In genomic region chr15:90929709-90930019, GRCh38 we compare ENCODE assay signal across 8 cellular contexts. TPM values are rescaled to one million over a fixed set of nuclear protein-coding genes. Genes with fewer than 3 reads are reported as not detected.
A peak's percentile ranks its signal among the peaks of the same experiment; 100 is the strongest.
DNase-seq lines count a peak whose midpoint lies in the region; ATAC-seq and TF ChIP-seq lines count a peak whose summit lies in the region.

No MANE protein-coding gene starts in this region.

- H3K4me1 ChIP-seq in SK-N-SH (ENCODE audit: control insufficient read depth in 1 of 2, insufficient read depth in 2 of 2, low read depth in 1 of 2, low read length in 1 of 2) (peaks cover 6 to 30% of the 10 kb centered on the region in 2 experiments; a peak in 2 of 4 replicates), foreskin keratinocyte (peaks cover 3% of the 10 kb centered on the region), stomach smooth muscle (ENCODE audit: control insufficient read depth, insufficient read depth, low read length) (peaks cover 34% of the 10 kb centered on the region)

- TF ChIP-seq RAD21 in SK-N-SH (IDR thresholded peaks at IDR 0.05; ENCODE audit: low read length) = no peak

- POLR2A ChIA-PET in SK-N-SH (lab: Yijun Ruan, JAX) = interaction anchor here (0.6 to 0.7 kb wide), 3 partner anchors 12 to 744 kb away, joined by 3 to 5 read pairs (median 3); no protein-coding TSS in a partner anchor
- POLR2A ChIA-PET in activated CD4-positive, alpha-beta memory T cell treated with anti-CD3 and anti-CD28 coated beads for 36 hours (lab: Charles Lee) = interaction anchor here (0.6 to 7.7 kb wide), 6 partner anchors 25 to 564 kb away, joined by 3 to 82 read pairs (median 4); partner anchors contain the start of genes BLM, MAN2A2 and RCCD1

- no peak for TF ChIP-seq CTCF in SK-N-SH (IDR thresholded peaks at IDR 0.05)
- no peak for TF ChIP-seq CTCF in foreskin keratinocyte (conservative IDR thresholded peaks at IDR 0.05)
- no peak for TF ChIP-seq CTCF in mesothelial cell of epicardium (IDR thresholded peaks at IDR 0.05; ENCODE audit: unreplicated experiment)

- intact Hi-C loops in activated CD4-positive, alpha-beta memory T cell treated with anti-CD3 and anti-CD28 coated beads for 36 hours (cut with micrococcal nuclease) = loop anchor here (1.0 to 10.0 kb wide), 9 partner anchors 57 to 1035 kb away; partner anchors contain the start of genes AP3S2, CIB1, GDPGP1 and IQGAP1

- peaks cover 34% of the 10 kb centered on the region for H3K4me1 Mint-ChIP-seq in activated CD4-positive, alpha-beta memory T cell treated with anti-CD3 and anti-CD28 coated beads for 36 hours (ENCODE audit: low read depth)
- H3K4me1 Mint-ChIP-seq in mesothelial cell of epicardium = peaks cover 14% of the 10 kb centered on the region

- peaks cover 22% of the 10 kb centered on the region for H3F3A ChIP-seq in SK-N-SH (replicated peaks; ENCODE audit: insufficient read depth)

- H3K9ac ChIP-seq in SK-N-SH (peak overlapping the region; percentile 48), stomach smooth muscle (ENCODE audit: low read length in 2 of 2) (peak overlapping the region; percentile 84 to 86)

- peak overlapping the region; percentile 97 for H3K4me2 ChIP-seq in SK-N-SH

- H3K27ac Mint-ChIP-seq in activated CD4-positive, alpha-beta memory T cell treated with anti-CD3 and anti-CD28 coated beads for 36 hours = peak overlapping the region; percentile 100
- no peak overlapping the region for H3K27ac Mint-ChIP-seq in mesothelial cell of epicardium

- no peaks in the 10 kb centered on the region for H3K9me3 Mint-ChIP-seq in activated CD4-positive, alpha-beta memory T cell treated with anti-CD3 and anti-CD28 coated beads for 36 hours
- H3K9me3 Mint-ChIP-seq in mesothelial cell of epicardium = no peaks in the 10 kb centered on the region

- H3K27me3 ChIP-seq in SK-N-SH (ENCODE audit: insufficient read depth) = no peaks in the 10 kb centered on the region
- H3K27me3 ChIP-seq in foreskin keratinocyte = no peaks in the 10 kb centered on the region
- no peaks in the 10 kb centered on the region for H3K27me3 ChIP-seq in stomach smooth muscle (ENCODE audit: control insufficient read depth in 1 of 2, insufficient read depth in 2 of 2, low read length in 2 of 2)

- CTCF ChIA-PET in SK-N-SH (lab: Yijun Ruan, JAX) = interaction anchor here (1.0 to 11.5 kb wide), 7 partner anchors 15 to 104 kb away, joined by 3 to 142 read pairs (median 93); partner anchors contain the start of genes MAN2A2 and RCCD1
- CTCF ChIA-PET in activated CD4-positive, alpha-beta memory T cell treated with anti-CD3 and anti-CD28 coated beads for 36 hours (lab: Charles Lee) = interaction anchor here (0.6 to 9.4 kb wide), 12 partner anchors 25 to 701 kb away, joined by 3 to 231 read pairs (median 4); partner anchors contain the start of genes FES, MAN2A2 and RCCD1

- H3K36me3 ChIP-seq in SK-N-SH (replicated peaks in 1 of 2; ENCODE audit: control insufficient read depth in 1 of 2, insufficient read depth in 2 of 2, low read length in 1 of 2) (no peaks in the 10 kb centered on the region), stomach smooth muscle (ENCODE audit: control insufficient read depth in 2 of 2, insufficient read depth in 2 of 2, low read length in 2 of 2) (no peaks in the 10 kb centered on the region)

- ATAC-seq in SK-N-SH treated with all-trans-retinoic acid at 6 μM for 48 hours (no peak), foreskin keratinocyte (no peak), HG03135 (IDR thresholded peaks at IDR 0.05; ENCODE audit: unreplicated experiment) (no peak)

- H3K27ac ChIP-seq in SK-N-SH (ENCODE audit: low read depth in 2 of 2, low read length in 1 of 2) = peak overlapping the region; percentile 52 to 91
- peak overlapping the region; percentile 48 for H3K27ac ChIP-seq in foreskin keratinocyte
- H3K27ac ChIP-seq in stomach smooth muscle (ENCODE audit: low read length) = peak overlapping the region; percentile 78

- peaks cover 4% of the 10 kb centered on the region for H3K36me3 Mint-ChIP-seq in activated CD4-positive, alpha-beta memory T cell treated with anti-CD3 and anti-CD28 coated beads for 36 hours
- no peaks in the 10 kb centered on the region for H3K36me3 Mint-ChIP-seq in mesothelial cell of epicardium

- 11% methylated on average over 9 of the region's 9 CpGs for WGBS in SK-N-SH (ENCODE audit: low lambda C conversion rate)

- no peaks in the 10 kb centered on the region for H4K20me1 ChIP-seq in SK-N-SH (ENCODE audit: insufficient read depth)

- H3K9me3 ChIP-seq in SK-N-SH = no peaks in the 10 kb centered on the region
- H3K9me3 ChIP-seq in stomach smooth muscle (ENCODE audit: control insufficient read depth in 2 of 2, low read length in 2 of 2) = no peaks in the 10 kb centered on the region

- H3K4me3 Mint-ChIP-seq in activated CD4-positive, alpha-beta memory T cell treated with anti-CD3 and anti-CD28 coated beads for 36 hours = peak overlapping the region; percentile 99
- H3K4me3 Mint-ChIP-seq in mesothelial cell of epicardium = no peak overlapping the region

- H2AFZ ChIP-seq in SK-N-SH (ENCODE audit: low read depth) = peak overlapping the region; percentile 98

- DNase-seq in SK-N-SH = no peak
- DNase-seq in activated CD4-positive, alpha-beta memory T cell treated with anti-CD3 and anti-CD28 coated beads for 36 hours = no peak
- DNase-seq in foreskin keratinocyte = no peak
- no peak for DNase-seq in SHP77 (lab: John Stamatoyannopoulos, UW)
- no peak for DNase-seq in mesothelial cell of epicardium (ENCODE audit: low spot score in 2 of 2, unreplicated experiment in 2 of 2)

- no peaks in the 10 kb centered on the region for H3K27me3 Mint-ChIP-seq in activated CD4-positive, alpha-beta memory T cell treated with anti-CD3 and anti-CD28 coated beads for 36 hours
- H3K27me3 Mint-ChIP-seq in mesothelial cell of epicardium (ENCODE audit: low read depth) = no peaks in the 10 kb centered on the region

- no peaks in the 10 kb centered on the region for H3K9me2 ChIP-seq in SK-N-SH

- no peak for TF ChIP-seq EP300 in SK-N-SH (IDR thresholded peaks at IDR 0.05; ENCODE audit: borderline replicate concordance in 1 of 2, low read depth in 1 of 2, low read length in 1 of 2)

- H3K79me2 ChIP-seq in SK-N-SH (ENCODE audit: insufficient read depth) = no peaks in the 10 kb centered on the region

- H3K4me3 ChIP-seq in SK-N-SH (ENCODE audit: low read depth in 2 of 2, low read length in 1 of 2) (peak overlapping the region; percentile 59 to 65), stomach smooth muscle (ENCODE audit: low read length in 2 of 2) (peak overlapping the region; percentile 80 to 84)

TF ChIP-seq in SK-N-SH, 30 proteins besides CTCF, POLR2A, EP300 and RAD21:
- TF ChIP-seq FOSL2 (IDR thresholded peaks at IDR 0.05; ENCODE audit: borderline replicate concordance, low read depth) = no peak

TF ChIP-seq in SK-N-SH treated with all-trans-retinoic acid at 6 μM for 48 hours, 23 proteins besides CTCF, POLR2A, EP300 and RAD21 (continues in another document):
- no peak for TF ChIP-seq ZNF70 (CRISPR knock-in tag; IDR thresholded peaks at IDR 0.05)
- TF ChIP-seq CSRNP3 (CRISPR knock-in tag; IDR thresholded peaks at IDR 0.05) = no peak

RNA-seq across cellular contexts. Expression of gene HDDC3, which starts 2.7 kb away (rescaled TPM):
- polyA plus RNA-seq in SK-N-SH (2012; rRNA removed) (24.2 and 25.8 TPM in 2 replicates), foreskin keratinocyte (23.7 and 25.1 TPM in 2 replicates)
- polyA plus RNA-seq in SK-N-SH (2012; cell fraction: cytosol; rRNA removed) = 16.3 and 19.5 TPM in 2 replicates
- 21.2 and 21.5 TPM in 2 replicates for polyA plus RNA-seq in SK-N-SH (2012; cell fraction: nucleus; rRNA removed)
- total RNA-seq in activated CD4-positive, alpha-beta memory T cell treated with anti-CD3 and anti-CD28 coated beads for 36 hours = 10 to 100 TPM; 45.0 to 45.8 TPM
- total RNA-seq in foreskin keratinocyte (15.7 and 16.1 TPM in 2 replicates), mesothelial cell of epicardium (11.5 to 12.4 TPM (median 11.9 TPM) in 3 replicates)

RNA-seq across cellular contexts. Expression of gene UNC45A, which starts 5.4 kb away (rescaled TPM):
- polyA plus RNA-seq in SK-N-SH (2012; rRNA removed) (85.1 and 89.4 TPM in 2 replicates), foreskin keratinocyte (46.5 and 52.5 TPM in 2 replicates)
- 33.2 and 50.5 TPM in 2 replicates for polyA plus RNA-seq in SK-N-SH (2012; cell fraction: cytosol; rRNA removed)
- polyA plus RNA-seq in SK-N-SH (2012; cell fraction: nucleus; rRNA removed) = 142 and 150 TPM in 2 replicates
- total RNA-seq in activated CD4-positive, alpha-beta memory T cell treated with anti-CD3 and anti-CD28 coated beads for 36 hours = 10 to 100 TPM; 71.1 to 74.3 TPM
- total RNA-seq in foreskin keratinocyte (59.0 and 59.7 TPM in 2 replicates), mesothelial cell of epicardium (75.8 to 79.7 TPM (median 79.3 TPM) in 3 replicates)

RNA-seq across cellular contexts. Expression of gene RCCD1, which starts 25.0 kb away (rescaled TPM):
- polyA plus RNA-seq in SK-N-SH (2012; rRNA removed) = 19.5 and 21.2 TPM in 2 replicates
- 11.2 and 13.3 TPM in 2 replicates for polyA plus RNA-seq in SK-N-SH (2012; cell fraction: cytosol; rRNA removed)
- polyA plus RNA-seq in SK-N-SH (2012; cell fraction: nucleus; rRNA removed) = 85.9 and 108 TPM in 2 replicates
- 10 to 100 TPM; 39.9 to 41.4 TPM for total RNA-seq in activated CD4-positive, alpha-beta memory T cell treated with anti-CD3 and anti-CD28 coated beads for 36 hours
- total RNA-seq in foreskin keratinocyte = 14.4 and 16.5 TPM in 2 replicates
- polyA plus RNA-seq in foreskin keratinocyte = 15.3 and 18.2 TPM in 2 replicates
- total RNA-seq in mesothelial cell of epicardium = 18.6 to 21.5 TPM (median 20.2 TPM) in 3 replicates

RNA-seq across cellular contexts. Expression of gene MAN2A2, which starts 26.6 kb away (rescaled TPM):
- polyA plus RNA-seq in SK-N-SH (2012; rRNA removed) (25.6 and 35.0 TPM in 2 replicates), foreskin keratinocyte (4.8 and 5.8 TPM in 2 replicates)
- 10.6 and 15.5 TPM in 2 replicates for polyA plus RNA-seq in SK-N-SH (2012; cell fraction: cytosol; rRNA removed)
- 159 and 164 TPM in 2 replicates for polyA plus RNA-seq in SK-N-SH (2012; cell fraction: nucleus; rRNA removed)
- total RNA-seq in activated CD4-positive, alpha-beta memory T cell treated with anti-CD3 and anti-CD28 coated beads for 36 hours = 10 to 100 TPM; 98.1 to 99.2 TPM
- total RNA-seq in foreskin keratinocyte (10.3 and 11.0 TPM in 2 replicates), mesothelial cell of epicardium (89.0 to 104 TPM (median 101 TPM) in 3 replicates)

RNA-seq across cellular contexts. Expression of gene FES, which starts 45.4 kb away (rescaled TPM):
- polyA plus RNA-seq in SK-N-SH (2012; rRNA removed) (0.03 and 0.13 TPM in 2 replicates), foreskin keratinocyte (0.69 and 1.5 TPM in 2 replicates)
- 0.03 and 0.04 TPM in 2 replicates for polyA plus RNA-seq in SK-N-SH (2012; cell fraction: cytosol; rRNA removed)
- polyA plus RNA-seq in SK-N-SH (2012; cell fraction: nucleus; rRNA removed) = 0.23 and 0.48 TPM in 2 replicates
- total RNA-seq in activated CD4-positive, alpha-beta memory T cell treated with anti-CD3 and anti-CD28 coated beads for 36 hours = 10 to 100 TPM; 18.0 to 21.1 TPM
- total RNA-seq in foreskin keratinocyte (1.5 and 1.8 TPM in 2 replicates), mesothelial cell of epicardium (26.5 to 32.6 TPM (median 29.4 TPM) in 3 replicates)
